11 cellular contexts compared by ENCODE assay signal in the genomic region with DNA sequence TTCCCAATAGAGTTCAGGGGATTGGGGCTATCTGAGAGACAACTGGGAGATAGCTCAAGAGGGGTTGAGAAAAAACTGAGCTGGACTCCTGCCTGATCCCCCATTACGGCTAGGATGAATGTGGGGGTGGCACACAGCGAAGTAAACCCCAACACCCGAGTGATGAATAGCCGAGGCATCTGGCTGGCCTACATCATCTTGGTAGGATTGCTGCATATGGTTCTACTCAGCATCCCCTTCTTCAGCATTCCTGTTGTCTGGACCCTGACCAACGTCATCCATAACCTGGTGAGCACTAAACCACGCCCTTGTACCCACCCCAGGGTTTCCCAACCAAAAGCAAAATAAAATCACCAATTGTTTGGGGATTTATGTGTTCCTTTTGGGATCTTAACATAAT. TPM values are rescaled to one million over a fixed set of nuclear protein-coding genes. Genes with fewer than 3 reads are reported as not detected.
A peak's percentile ranks its signal among the peaks of the same experiment; 100 is the strongest.
DNase-seq lines count a peak whose midpoint lies in the region; ATAC-seq, FAIRE-seq and TF ChIP-seq lines count a peak whose summit lies in the region.
"Had no signal": no experiment of that assay in that cellular context is flagged by ENCODE, and none has a peak within 500 bp of the region (broad histone marks: within the 10 kb centered on the region; RNA-seq: fewer than 3 reads in every experiment).

No MANE protein-coding gene starts in this region.

- peaks cover 7 to 48% (median 29%) of the 10 kb centered on the region in 3 experiments for H3K36me3 ChIP-seq in naive thymus-derived CD4-positive, alpha-beta T cell (ENCODE audit: control insufficient read depth in 2 of 3, insufficient read depth in 3 of 3, low read length in 3 of 3)

- ATAC-seq in naive thymus-derived CD4-positive, alpha-beta T cell, result no peak
- no peak for ATAC-seq in GM21717 (IDR thresholded peaks at IDR 0.05; ENCODE audit: unreplicated experiment)

- peak overlapping the region; percentile 73 for H3K27ac ChIP-seq in naive thymus-derived CD4-positive, alpha-beta T cell (ENCODE audit: low read depth, low read length)

- H3K27me3 ChIP-seq in naive thymus-derived CD4-positive, alpha-beta T cell (ENCODE audit: control insufficient read depth in 2 of 2, insufficient read depth in 2 of 2, low read length in 2 of 2), result no peaks in the 10 kb centered on the region

- no peaks in the 10 kb centered on the region for H3K9me3 ChIP-seq in naive thymus-derived CD4-positive, alpha-beta T cell (ENCODE audit: control insufficient read depth in 2 of 3, low read length in 3 of 3)

- no peak for FAIRE-seq in RCC 7860 (lab: Jason Lieb, UNC)
- FAIRE-seq: small intestine had no signal

- H3K4me1 Mint-ChIP-seq in naive thymus-derived CD4-positive, alpha-beta T cell, result peaks cover 23 to 42% (median 29%) of the 10 kb centered on the region in 7 donors

- peak overlapping the region in 4 of 9 donors; percentile 57 to 73 (median 70) for H3K27ac Mint-ChIP-seq in naive thymus-derived CD4-positive, alpha-beta T cell

- CTCF ChIA-PET in naive thymus-derived CD4-positive, alpha-beta T cell (lab: Charles Lee), result interaction anchor here (1.6 to 6.0 kb wide), 3 partner anchors 108 to 121 kb away, joined by 6 to 43 read pairs (median 8); no protein-coding TSS in a partner anchor

- peaks cover 22 to 36% of the 10 kb centered on the region in 2 donors for H3K4me1 ChIP-seq in naive thymus-derived CD4-positive, alpha-beta T cell (ENCODE audit: control insufficient read depth in 2 of 2, insufficient read depth in 2 of 2, low read length in 2 of 2)

- H3K4me3 ChIP-seq in HFF-Myc (replicated peaks; ENCODE audit: low read depth, low read length), result peak overlapping the region; percentile 84
- peak overlapping the region; percentile 78 to 84 for H3K4me3 ChIP-seq in cardiac fibroblast (replicated peaks in 1 of 2; ENCODE audit: low read depth in 2 of 2, low read length in 2 of 2)
- H3K4me3 ChIP-seq in naive thymus-derived CD4-positive, alpha-beta T cell (ENCODE audit: low read length), result peak overlapping the region; percentile 74

- H3K9me3 Mint-ChIP-seq in naive thymus-derived CD4-positive, alpha-beta T cell, result peaks cover 0 to 2% (median 0%) of the 10 kb centered on the region in 11 donors

- intact Hi-C loops in naive thymus-derived CD4-positive, alpha-beta T cell (cut with micrococcal nuclease), result loop anchor here (1.0 to 5.0 kb wide), 4 partner anchors 81 to 1268 kb away; a partner anchor contains a TSS

- peaks cover 0 to 35% (median 18%) of the 10 kb centered on the region in 5 donors for H3K36me3 Mint-ChIP-seq in naive thymus-derived CD4-positive, alpha-beta T cell

- TF ChIP-seq CTCF in HFF-Myc (IDR thresholded peaks at IDR 0.05; ENCODE audit: low read depth, low read length, missing control alignments), result no peak
- TF ChIP-seq CTCF in cardiac fibroblast (IDR thresholded peaks at IDR 0.05; ENCODE audit: low read depth, low read length), result no peak

- peak overlapping the region in 2 of 10 donors; percentile 56 to 66 for H3K4me3 Mint-ChIP-seq in naive thymus-derived CD4-positive, alpha-beta T cell

- POLR2A ChIA-PET in naive thymus-derived CD4-positive, alpha-beta T cell (lab: Charles Lee), result interaction anchor here (0.6 to 10.9 kb wide), 11 partner anchors 8 to 329 kb away, joined by 3 to 243 read pairs (median 13); a partner anchor contains a TSS

- H3K27me3 Mint-ChIP-seq in naive thymus-derived CD4-positive, alpha-beta T cell, result no peaks in the 10 kb centered on the region

- DNase-seq in AG20443 (ENCODE audit: low spot score), result peak; percentile 34
- no peak for DNase-seq in HFF-Myc (ENCODE audit: extremely low read depth, low read depth)
- DNase-seq in cardiac fibroblast (ENCODE audit: low read depth in 2 of 2), result peak in 1 of 2 donors; percentile 23
- DNase-seq in naive thymus-derived CD4-positive, alpha-beta T cell, result no peak
- no peak for DNase-seq in RCC 7860 (ENCODE audit: low spot score)
- no peak for DNase-seq in NCI-H526 (lab: John Stamatoyannopoulos, UW)
- no peak for DNase-seq in stimulated activated CD4-positive, alpha-beta T cell treated with anti-CD3 and anti-CD28 coated beads, Interleukin-2, amount 100 ng/mL, for 24 hours
- DNase-seq: activated CD4-positive, alpha-beta T cell treated with anti-CD3 and anti-CD28 coated beads, Interleukin-2, amount 50 U/mL, for 48 hours; NCI-H1694; small intestine had no signal

RNA-seq across cellular contexts. Expression of a gene that starts 1.0 kb away (rescaled TPM):
- 10 to 100 TPM; 12.3 to 67.3 (median 40.5) TPM for total RNA-seq in naive thymus-derived CD4-positive, alpha-beta T cell
- polyA plus RNA-seq in naive thymus-derived CD4-positive, alpha-beta T cell, result 100 to 1,000 TPM in 1 of 2 donors, 10 to 100 TPM in 1; 96.0 to 107 TPM

RNA-seq across cellular contexts. Expression of a gene that starts 1.4 kb away (rescaled TPM):
- 10 to 100 TPM; 28.0 to 73.0 (median 41.7) TPM for total RNA-seq in naive thymus-derived CD4-positive, alpha-beta T cell
- polyA plus RNA-seq in naive thymus-derived CD4-positive, alpha-beta T cell, result 100 to 1,000 TPM in 1 of 2 donors, 10 to 100 TPM in 1; 89.7 to 115 TPM

RNA-seq across cellular contexts. Expression of a gene that starts 10.5 kb away (rescaled TPM):
- total RNA-seq in naive thymus-derived CD4-positive, alpha-beta T cell, result 10 to 100 TPM; 20.3 to 36.1 (median 35.9) TPM
- polyA plus RNA-seq in naive thymus-derived CD4-positive, alpha-beta T cell, result 10 to 100 TPM; 31.9 to 50.4 TPM

RNA-seq across cellular contexts. Expression of a gene that starts 23.9 kb away (rescaled TPM):
- under 1 TPM in 4 of 5 experiments, not detected in 1; 0.24 to 0.84 (median 0.54) TPM for total RNA-seq in naive thymus-derived CD4-positive, alpha-beta T cell
- polyA plus RNA-seq in naive thymus-derived CD4-positive, alpha-beta T cell, result not detected
